In the genomic region with DNA sequence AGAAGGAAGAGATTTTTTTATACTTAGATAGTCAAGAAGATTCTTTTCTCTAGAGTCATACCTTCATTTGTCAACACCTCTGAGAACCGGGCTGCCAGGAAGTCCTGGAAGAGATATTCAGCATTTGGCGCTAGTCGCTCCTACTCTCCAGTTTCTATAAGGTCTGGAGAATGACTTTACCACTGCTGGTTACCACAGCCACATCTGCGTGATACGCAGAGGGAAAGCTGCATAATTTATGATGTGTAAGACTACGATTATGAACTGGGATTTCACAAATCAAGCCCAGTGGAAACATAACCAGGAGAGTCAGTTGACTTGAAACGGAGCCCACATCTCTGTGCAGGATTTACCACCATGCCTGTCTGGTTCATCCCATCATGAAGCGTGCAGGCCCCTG, we compare ENCODE assay signal across 29 cellular contexts.
DNase-seq lines count a peak whose midpoint lies in the region; ATAC-seq and TF ChIP-seq lines count a peak whose summit lies in the region.
"Had no signal": no experiment of that assay in that cellular context is flagged by ENCODE, and none has a peak within 500 bp of the region (broad histone marks: within the 10 kb centered on the region; RNA-seq: fewer than 3 reads in every experiment).

No MANE protein-coding gene starts in this region.

- DNase-seq in GM03348 (ENCODE audit: low spot score): peak; percentile 61
- peak; percentile 20 to 57 for DNase-seq in PC-9
- peak; percentile 86 for DNase-seq in fibroblast of mammary gland (ENCODE audit: low read depth)
- no peak for DNase-seq in tibial artery
- no peak for DNase-seq in NCI-H128 (lab: John Stamatoyannopoulos, UW; ENCODE audit: unreplicated experiment)
- no peak for DNase-seq in NCI-H1436 (lab: John Stamatoyannopoulos, UW)
- DNase-seq: activated CD4-positive, alpha-beta T cell treated with anti-CD3 and anti-CD28 coated beads for 48 hours; activated naive CD4-positive, alpha-beta T cell treated with anti-CD3 and anti-CD28 coated beads, Interleukin-2, amount 50 U/mL, for 16 hours; amygdala; COR-L47; left ventricle myocardium inferior; mesenchymal stem cell; NCI-H1417 treated with DMSO at 0.1 percent for 48 hours; NCI-H2081 treated with DMSO at 0.1 percent for 48 hours; NCI-H446; NCI-H748 treated with DMSO at 0.1 percent for 48 hours; pancreas; SIG-M5; stimulated activated CD4-positive, alpha-beta T cell treated with anti-CD3 and anti-CD28 coated beads, Interleukin-1b, Interleukin-23, amount 100 ng/mL, for 48 hours; stimulated activated naive CD8-positive, alpha-beta T cell treated with anti-CD3 and anti-CD28 coated beads, Interleukin-15, Interleukin-2, amounts not matched to agents 100 U/mL and 50 U/mL, for 24 hours; T-helper 9 cell had no signal

- TF ChIP-seq CTCF in PC-9 (conservative IDR thresholded peaks at IDR 0.05): no peak
- no peak for TF ChIP-seq CTCF in fibroblast of mammary gland (conservative IDR thresholded peaks at IDR 0.05; ENCODE audit: control insufficient read depth, insufficient read depth, low read depth, low read length)
- TF ChIP-seq CTCF in tibial artery (IDR thresholded peaks at IDR 0.05): no peak

- no peaks in the 10 kb centered on the region for H3K27me3 ChIP-seq in PC-9 (ENCODE audit: insufficient read depth, low read depth)
- no peaks in the 10 kb centered on the region for H3K27me3 ChIP-seq in tibial artery
- H3K27me3 ChIP-seq: breast epithelium, pancreas, vagina had no signal

- H3K9me3 ChIP-seq in PC-9 (ENCODE audit: insufficient read depth, low read depth): no peaks in the 10 kb centered on the region
- H3K9me3 ChIP-seq in tibial artery: no peaks in the 10 kb centered on the region
- H3K9me3 ChIP-seq: breast epithelium, left ventricle myocardium inferior, pancreas, thoracic aorta, vagina had no signal

- H3K4me3 ChIP-seq in PC-9 (no peak overlapping the region), fibroblast of mammary gland (ENCODE audit: control insufficient read depth, low read depth, low read length) (no peak overlapping the region), tibial artery (no peak overlapping the region)
- H3K4me3 ChIP-seq: breast epithelium, left ventricle myocardium inferior, pancreas, skin epidermis, thoracic aorta, vagina had no signal

- peaks cover 9% of the 10 kb centered on the region; the same call in 1 of the 2 replicates for H3F3A ChIP-seq in PC-9 (ENCODE audit: insufficient read depth, low read depth)

- H3K9me2 ChIP-seq in PC-9 (ENCODE audit: insufficient read depth): no peaks in the 10 kb centered on the region

- no peaks in the 10 kb centered on the region for H3K79me2 ChIP-seq in PC-9 (ENCODE audit: low read depth)

- intact Hi-C loops in PC-9 (cut with micrococcal nuclease; ENCODE audit: unreplicated experiment) (loop anchor here (5.0 kb wide), 1 partner anchor 99 kb away; no protein-coding TSS in a partner anchor), tibial artery (cut with DNase I; ENCODE audit: low total_unique reads) (loop anchor here (5.0 kb wide), 2 partner anchors 44 to 84 kb away; no protein-coding TSS in a partner anchor)

- no peak for ATAC-seq in HG03280 (IDR thresholded peaks at IDR 0.05; ENCODE audit: unreplicated experiment)
- ATAC-seq: pancreas; stimulated activated naive CD8-positive, alpha-beta T cell treated with anti-CD3 and anti-CD28 coated beads, Interleukin-15, Interleukin-2, amounts not matched to agents 100 U/mL and 50 U/mL, for 24 hours had no signal

- no TSS peak for BruUV-seq in PC-9 (replicated peaks; lab: Mats Ljungman, UMichigan)

- POLR2A ChIA-PET in PC-9 (lab: Charles Lee; ENCODE audit: unreplicated experiment): no interaction called here

- CTCF ChIA-PET in PC-9 (lab: Charles Lee): no interaction called here

- H4K20me1 ChIP-seq in PC-9 (ENCODE audit: insufficient read depth): no peaks in the 10 kb centered on the region

- H2AFZ ChIP-seq in PC-9: no peak overlapping the region

- H3K27ac ChIP-seq in PC-9: no peak overlapping the region
- peak overlapping the region; percentile 15 to 40 for H3K27ac ChIP-seq in tibial artery
- H3K27ac ChIP-seq: breast epithelium, C4-2B, epithelial cell of prostate, pancreas, skin epidermis, thoracic aorta, vagina, VCaP had no signal

- H3K4me2 ChIP-seq in PC-9: no peak overlapping the region

- H3K4me1 ChIP-seq in PC-9 (replicated peaks; ENCODE audit: insufficient read depth) (peaks cover 9% of the 10 kb centered on the region; the same call in 1 of the 2 replicates), tibial artery (peaks cover 0 to 16% (median 4%) of the 10 kb centered on the region in 4 donors)
- H3K4me1 ChIP-seq: breast epithelium, pancreas, vagina had no signal

- no peaks in the 10 kb centered on the region for H3K36me3 ChIP-seq in PC-9 (ENCODE audit: low read depth)
- no peaks in the 10 kb centered on the region for H3K36me3 ChIP-seq in tibial artery
- H3K36me3 ChIP-seq: breast epithelium, left ventricle myocardium inferior, pancreas, thoracic aorta, vagina had no signal

Comparison
In these comparisons a context has a peak if more than half of its experiments do, and no peak if none do; other contexts are left out.
1. DNase-seq: peak in GM03348 (single experiment), PC-9 (2 of 2) and fibroblast of mammary gland (single experiment); none in tibial artery (0 of 2), NCI-H128 (single experiment) and NCI-H1436 (single experiment).